In genomic region chr2:38523728-38524437, GRCh38 we compare ENCODE assay signal across 11 cellular contexts.
DNase-seq lines count a peak whose midpoint lies in the region; ATAC-seq and TF ChIP-seq lines count a peak whose summit lies in the region.
"Had no signal": no experiment of that assay in that cellular context is flagged by ENCODE, and none has a peak within 500 bp of the region (broad histone marks: within the 10 kb centered on the region; RNA-seq: fewer than 3 reads in every experiment).

No MANE protein-coding gene starts in this region.

- peak; percentile 72 for DNase-seq in GM23338 (ENCODE audit: low spot score)
- DNase-seq in erythroblast (lab: John Stamatoyannopoulos, UW) = peak; percentile 15 to 20
- no peak for DNase-seq in sciatic nerve (ENCODE audit: low spot score)
- no peak for DNase-seq in ureter (ENCODE audit: low spot score)
- DNase-seq in NK-92 (lab: John Stamatoyannopoulos, UW; ENCODE audit: unreplicated experiment) = no peak
- no peak for DNase-seq in mesenteric fat pad (ENCODE audit: low spot score)
- DNase-seq: activated CD8-positive, alpha-beta memory T cell treated with anti-CD3 and anti-CD28 coated beads, Interleukin-2, amount 50 U/mL, for 4 hours; trophoblast cell had no signal

- no peak overlapping the region for H3K4me3 Mint-ChIP-seq in GM23338

- peak overlapping the region; percentile 52 for H2AFZ ChIP-seq in GM23338
- H2AFZ ChIP-seq in OCI-LY1 (ENCODE audit: low read length) = no peak overlapping the region

- H3K9me2 ChIP-seq in GM23338 (ENCODE audit: insufficient read depth) = no peaks in the 10 kb centered on the region
- no peaks in the 10 kb centered on the region for H3K9me2 ChIP-seq in OCI-LY1 (ENCODE audit: low read depth, low read length)

- peaks cover 23% of the 10 kb centered on the region for H3K4me1 Mint-ChIP-seq in GM23338

- ATAC-seq in GM23338 (peak; percentile 87), sciatic nerve (peak; percentile 57), HG03520 (IDR thresholded peaks at IDR 0.05; ENCODE audit: unreplicated experiment) (no peak)

- TF ChIP-seq CTCF in GM23338 (conservative IDR thresholded peaks at IDR 0.05; ENCODE audit: low read depth in 2 of 2) = peak; percentile 59 to 69
- peak; percentile 10; the same call in 1 of the 2 replicates for TF ChIP-seq CTCF in OCI-LY1 (IDR thresholded peaks at IDR 0.05; ENCODE audit: low read length)

- H3K27ac ChIP-seq in GM23338 (ENCODE audit: low read depth) (no peak overlapping the region), OCI-LY1 (ENCODE audit: low read depth, low read length, poor library complexity, severe bottlenecking) (no peak overlapping the region)
- H3K27ac ChIP-seq: SJSA1 had no signal

- H3K4me1 ChIP-seq in GM23338 (ENCODE audit: insufficient read depth) (peaks cover 14% of the 10 kb centered on the region), OCI-LY1 (ENCODE audit: insufficient read depth, low read length, severe bottlenecking) (peaks cover 23% of the 10 kb centered on the region)
- H3K4me1 ChIP-seq: SJSA1 had no signal

- H3K27ac Mint-ChIP-seq in GM23338 = no peak overlapping the region

- H3K27me3 Mint-ChIP-seq in GM23338 (ENCODE audit: insufficient read depth, low read depth, poor library complexity) = peaks cover 5% of the 10 kb centered on the region

- H4K20me1 ChIP-seq in GM23338 (replicated peaks; ENCODE audit: insufficient read depth) (no peaks in the 10 kb centered on the region), OCI-LY1 (ENCODE audit: insufficient read depth, low read length) (no peaks in the 10 kb centered on the region)

- H3K79me2 ChIP-seq in GM23338 (replicated peaks; ENCODE audit: insufficient read depth) (no peaks in the 10 kb centered on the region), OCI-LY1 (ENCODE audit: insufficient read depth, low read length) (no peaks in the 10 kb centered on the region)

- H3K4me2 ChIP-seq in GM23338 (0 out of 2 replicates have a peak overlapping the region, but pooled peaks have one; percentile 11), OCI-LY1 (ENCODE audit: low read length) (no peak overlapping the region)

- no peaks in the 10 kb centered on the region for H3K36me3 ChIP-seq in GM23338 (ENCODE audit: insufficient read depth)
- H3K36me3 ChIP-seq in OCI-LY1 (ENCODE audit: insufficient read depth, low read length) = no peaks in the 10 kb centered on the region
- H3K36me3 ChIP-seq: SJSA1 had no signal

- intact Hi-C loops in sciatic nerve (cut with DNase I) = no loop called here

- no peaks in the 10 kb centered on the region for H3K9me3 Mint-ChIP-seq in GM23338

- H3K36me3 Mint-ChIP-seq in GM23338 (ENCODE audit: low read depth) = no peaks in the 10 kb centered on the region

- no peaks in the 10 kb centered on the region for H3K9me3 ChIP-seq in OCI-LY1 (ENCODE audit: low read length)
- H3K9me3 ChIP-seq: SJSA1 had no signal

- TF ChIP-seq POLR2A in erythroblast (IDR thresholded peaks at IDR 0.05; ENCODE audit: low read length) = no peak

- no peaks in the 10 kb centered on the region for H3K27me3 ChIP-seq in GM23338 (ENCODE audit: insufficient read depth)
- no peaks in the 10 kb centered on the region for H3K27me3 ChIP-seq in OCI-LY1 (ENCODE audit: insufficient read depth, low read length)

- H3K4me3 ChIP-seq in GM23338 (no peak overlapping the region), OCI-LY1 (ENCODE audit: low read depth, low read length, poor library complexity, severe bottlenecking) (no peak overlapping the region)
- H3K4me3 ChIP-seq: SJSA1 had no signal

- H3K9ac ChIP-seq in OCI-LY1 (ENCODE audit: low read length) = no peak overlapping the region

- no peaks in the 10 kb centered on the region for H3F3A ChIP-seq in GM23338 (replicated peaks; ENCODE audit: low read depth)
- no peaks in the 10 kb centered on the region for H3F3A ChIP-seq in OCI-LY1 (ENCODE audit: insufficient read depth, low read length)

TF ChIP-seq in GM23338, 12 proteins besides CTCF, POLR2A, EP300 and RAD21 (continues in another document):
- no peak for TF ChIP-seq ZNF331 (CRISPR knock-in tag; IDR thresholded peaks at IDR 0.05; ENCODE audit: low read depth)
- TF ChIP-seq REST (IDR thresholded peaks at IDR 0.05; ENCODE audit: unreplicated experiment) = no peak
- TF ChIP-seq NANOG (IDR thresholded peaks at IDR 0.05; ENCODE audit: borderline replicate concordance) = no peak
- TF ChIP-seq EZH2phosphoT487 (IDR thresholded peaks at IDR 0.05; ENCODE audit: unreplicated experiment) = no peak
- TF ChIP-seq CREB1 (CRISPR knock-in tag; IDR thresholded peaks at IDR 0.05; ENCODE audit: low read depth) = no peak
- TF ChIP-seq ETS1 (IDR thresholded peaks at IDR 0.05) = no peak
- TF ChIP-seq JUNB (IDR thresholded peaks at IDR 0.05; ENCODE audit: unreplicated experiment) = no peak

Comparison
In these comparisons a context has a peak if more than half of its experiments do, and no peak if none do; other contexts are left out.
1. DNase-seq: peak in GM23338 (single experiment) and erythroblast (2 of 2); none in sciatic nerve (single experiment), ureter (single experiment), NK-92 (single experiment) and mesenteric fat pad (single experiment).